Comparison of ENCODE assay signal across 13 cellular contexts in the genomic region with DNA sequence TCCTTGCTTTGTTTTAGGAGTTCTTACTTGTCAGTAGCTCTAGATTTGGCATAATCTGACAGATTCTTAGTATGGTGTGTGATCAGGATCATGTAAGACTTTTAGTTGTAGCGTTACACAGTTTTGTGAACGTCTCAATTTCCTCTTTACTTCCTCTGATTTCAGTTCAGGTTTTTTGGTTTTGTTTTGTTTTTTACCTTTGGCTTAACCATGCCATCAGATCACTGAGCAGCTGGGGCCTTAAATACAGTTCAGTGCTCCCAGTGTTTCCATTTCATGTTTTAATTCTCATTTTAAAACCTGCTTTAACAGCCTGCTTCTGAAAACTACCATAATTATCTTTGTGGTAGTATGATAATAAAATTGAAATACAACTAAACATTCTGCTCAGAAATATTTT. TPM values are rescaled to one million over a fixed set of nuclear protein-coding genes. Genes with fewer than 3 reads are reported as not detected.
DNase-seq lines count a peak whose midpoint lies in the region; ATAC-seq lines count a peak whose summit lies in the region.
"Had no signal": no experiment of that assay in that cellular context is flagged by ENCODE, and none has a peak within 500 bp of the region (broad histone marks: within the 10 kb centered on the region; RNA-seq: fewer than 3 reads in every experiment).

No MANE protein-coding gene starts in this region.

- H3K36me3 Mint-ChIP-seq in activated naive CD4-positive, alpha-beta T cell treated with anti-CD3 and anti-CD28 coated beads, Interleukin-2, amount 50 U/mL, for 24 hours, result peaks cover 11% of the 10 kb centered on the region
- H3K36me3 Mint-ChIP-seq in T-helper 17 cell (ENCODE audit: low read depth), result peaks cover 6% of the 10 kb centered on the region
- peaks cover 5% of the 10 kb centered on the region for H3K36me3 Mint-ChIP-seq in memory B cell

- H3K4me3 ChIP-seq in H7 (ENCODE audit: insufficient read depth, low read depth, low read length), result no peak overlapping the region
- H3K4me3 ChIP-seq: A549, K562, PC-9 had no signal

- peak overlapping the region; percentile 79 for H3K27ac Mint-ChIP-seq in activated naive CD4-positive, alpha-beta T cell treated with anti-CD3 and anti-CD28 coated beads, Interleukin-2, amount 50 U/mL, for 24 hours
- peak overlapping the region; percentile 3 for H3K27ac Mint-ChIP-seq in T-helper 17 cell
- H3K27ac Mint-ChIP-seq in memory B cell, result peak overlapping the region; percentile 17

- H3K27me3 Mint-ChIP-seq in activated naive CD4-positive, alpha-beta T cell treated with anti-CD3 and anti-CD28 coated beads, Interleukin-2, amount 50 U/mL, for 24 hours, result no peaks in the 10 kb centered on the region
- no peaks in the 10 kb centered on the region for H3K27me3 Mint-ChIP-seq in T-helper 17 cell
- no peaks in the 10 kb centered on the region for H3K27me3 Mint-ChIP-seq in memory B cell

- H3K36me3 ChIP-seq in H7 (replicated peaks; ENCODE audit: control insufficient read depth, insufficient read depth, low read length), result peaks cover 2% of the 10 kb centered on the region; the same call in 1 of the 2 replicates

- H3K9me3 Mint-ChIP-seq in activated naive CD4-positive, alpha-beta T cell treated with anti-CD3 and anti-CD28 coated beads, Interleukin-2, amount 50 U/mL, for 24 hours, result no peaks in the 10 kb centered on the region
- no peaks in the 10 kb centered on the region for H3K9me3 Mint-ChIP-seq in memory B cell

- no peaks in the 10 kb centered on the region for H3K9me3 ChIP-seq in T-helper 17 cell (ENCODE audit: control insufficient read depth, low read length, poor library complexity, severe bottlenecking)
- H3K9me3 ChIP-seq: A549 had no signal

- DNase-seq in activated naive CD4-positive, alpha-beta T cell treated with anti-CD3 and anti-CD28 coated beads, Interleukin-2, amount 50 U/mL, for 16 hours, result no peak
- DNase-seq in T-helper 17 cell (no peak), memory B cell (ENCODE audit: low spot score in 2 of 2) (no peak), T-helper 1 cell (no peak), H7 (no peak)
- DNase-seq: GOT3, NCI-H748 treated with DMSO at 0.1 percent for 48 hours, PC-9 had no signal

- no peaks in the 10 kb centered on the region for H3K27me3 ChIP-seq in H7 (ENCODE audit: control insufficient read depth, insufficient read depth, low read length)

- H3K4me3 Mint-ChIP-seq in activated naive CD4-positive, alpha-beta T cell treated with anti-CD3 and anti-CD28 coated beads, Interleukin-2, amount 50 U/mL, for 24 hours, result peak overlapping the region; percentile 16
- no peak overlapping the region for H3K4me3 Mint-ChIP-seq in T-helper 17 cell
- H3K4me3 Mint-ChIP-seq in memory B cell, result no peak overlapping the region

- ATAC-seq in T-helper 17 cell, result no peak
- no peak for ATAC-seq in memory B cell (ENCODE audit: low read depth)
- ATAC-seq in HG03139 (IDR thresholded peaks at IDR 0.05; ENCODE audit: unreplicated experiment), result no peak
- ATAC-seq: A549, K562 had no signal

- H3K4me1 Mint-ChIP-seq in activated naive CD4-positive, alpha-beta T cell treated with anti-CD3 and anti-CD28 coated beads, Interleukin-2, amount 50 U/mL, for 24 hours, result peaks cover 42% of the 10 kb centered on the region
- H3K4me1 Mint-ChIP-seq in T-helper 17 cell, result peaks cover 8% of the 10 kb centered on the region
- H3K4me1 Mint-ChIP-seq in memory B cell, result peaks cover 8% of the 10 kb centered on the region

RNA-seq across cellular contexts. Expression of a gene that starts 27.2 kb away (rescaled TPM):
- total RNA-seq in T-helper 17 cell, result not detected
- not detected in 2 replicates for total RNA-seq in H7 (2014; rRNA removed; shearing (Covaris generic))
- total RNA-seq: Daoy, K562, PC-9 had no signal

RNA-seq across cellular contexts. Expression of a gene that starts 34.1 kb away (rescaled TPM):
- under 1 TPM; 0.30 to 0.55 TPM for total RNA-seq in T-helper 17 cell
- total RNA-seq in H7 (2014; rRNA removed; shearing (Covaris generic)), result 11.5 and 14.5 TPM in 2 replicates

RNA-seq across cellular contexts. Expression of a gene that starts 52.8 kb away (rescaled TPM):
- total RNA-seq in T-helper 17 cell, result 10 to 100 TPM; 22.8 to 25.6 TPM
- 28.5 and 38.2 TPM in 2 replicates for total RNA-seq in H7 (2014; rRNA removed; shearing (Covaris generic))

Comparison
In these comparisons a context has a peak if more than half of its experiments do, and no peak if none do; other contexts are left out.
1. H3K27ac Mint-ChIP-seq: peak in every context shown above with its lines; median percentile 79 in activated naive CD4-positive, alpha-beta T cell treated with anti-CD3 and anti-CD28 coated beads, Interleukin-2, amount 50 U/mL, for 24 hours; 17 in memory B cell; 3 in T-helper 17 cell.